ENCODE assay signal across 12 cellular contexts in genomic region chr14:24269910-24270536, GRCh38. TPM values are rescaled to one million over a fixed set of nuclear protein-coding genes. Genes with fewer than 3 reads are reported as not detected.
DNase-seq lines count a peak whose midpoint lies in the region; ATAC-seq, FAIRE-seq and TF ChIP-seq lines count a peak whose summit lies in the region.
"Had no signal": no experiment of that assay in that cellular context is flagged by ENCODE, and none has a peak within 500 bp of the region (broad histone marks: within the 10 kb centered on the region; RNA-seq: fewer than 3 reads in every experiment).

No MANE protein-coding gene starts in this region.

- H3K27ac Mint-ChIP-seq in activated CD8-positive, alpha-beta T cell treated with anti-CD3 and anti-CD28 coated beads, Interleukin-2, amount 10 ng/mL, durations not matched to agents 7 days and 5 days, result peak overlapping the region; percentile 91
- no peak overlapping the region for H3K27ac Mint-ChIP-seq in memory B cell

- peak overlapping the region; percentile 90 for H3K4me3 Mint-ChIP-seq in activated CD8-positive, alpha-beta T cell treated with anti-CD3 and anti-CD28 coated beads, Interleukin-2, amount 10 ng/mL, durations not matched to agents 7 days and 5 days
- H3K4me3 Mint-ChIP-seq in memory B cell, result peak overlapping the region; percentile 90

- WGBS in A549 (ENCODE audit: missing lambda C conversion rate), result 93% methylated on average over 14 of the region's 14 CpGs

- no peak overlapping the region for H3K4me3 ChIP-seq in A549
- peak overlapping the region; percentile 89 for H3K4me3 ChIP-seq in GM06990 (replicated peaks; ENCODE audit: low read depth, low read length)

- no peak for TF ChIP-seq RAD21 in A549 (conservative IDR thresholded peaks at IDR 0.05 in 1 of 2, IDR thresholded peaks at IDR 0.05 in 1 of 2)

- POLR2A ChIA-PET in A549 (lab: Yijun Ruan, JAX), result interaction anchor here (0.6 to 1.9 kb wide), 7 partner anchors 10 to 54 kb away, joined by 3 to 14 read pairs (median 5); partner anchors contain the start of genes CIDEB, DHRS1, MDP1 and NOP9
- POLR2A ChIA-PET in activated CD8-positive, alpha-beta T cell treated with anti-CD3 and anti-CD28 coated beads, Interleukin-2, amount 10 ng/mL, durations not matched to agents 7 days and 5 days (lab: Charles Lee), result interaction anchor here (0.7 to 5.0 kb wide), 9 partner anchors 13 to 160 kb away, joined by 3 to 48 read pairs (median 13); partner anchors contain the start of genes CBLN3, CHMP4A, DHRS1 and KHNYN

- DNase-seq in A549 (ENCODE audit: low read depth in 1 of 2, low spot score in 1 of 2), result no peak
- DNase-seq in GM06990 (ENCODE audit: extremely low read depth, insufficient read length), result no peak
- DNase-seq in activated CD8-positive, alpha-beta T cell treated with anti-CD3 and anti-CD28 coated beads, Interleukin-2, amount 10 ng/mL, durations not matched to agents 7 days and 5 days, result no peak
- no peak for DNase-seq in memory B cell (ENCODE audit: low spot score in 2 of 2)
- DNase-seq in G401 (ENCODE audit: low spot score), result no peak
- DNase-seq in DMS53 treated with DMSO at 0.1 percent for 48 hours (lab: John Stamatoyannopoulos, UW; ENCODE audit: unreplicated experiment), result no peak
- DNase-seq in medulla oblongata (ENCODE audit: extremely low spot score), result no peak
- DNase-seq: NCI-H1436 treated with DMSO at 0.1 percent for 48 hours; NCI-H748 treated with DMSO at 0.1 percent for 48 hours; stimulated activated CD4-positive, alpha-beta T cell treated with anti-CD3 and anti-CD28 coated beads, Interleukin-2, amount 100 ng/mL, for 24 hours had no signal

- H3K4me2 ChIP-seq in A549, result peak overlapping the region; percentile 85; the same call in 2 of the 3 replicates

- no peak overlapping the region for H3K27ac ChIP-seq in A549

- FAIRE-seq in A549 (lab: Jason Lieb, UNC), result no peak
- FAIRE-seq: colon had no signal

- H3K36me3 Mint-ChIP-seq in activated CD8-positive, alpha-beta T cell treated with anti-CD3 and anti-CD28 coated beads, Interleukin-2, amount 10 ng/mL, durations not matched to agents 7 days and 5 days (ENCODE audit: low read depth), result peaks cover 21% of the 10 kb centered on the region
- H3K36me3 Mint-ChIP-seq in memory B cell, result peaks cover 18% of the 10 kb centered on the region

- H3K36me3 ChIP-seq in GM06990 (ENCODE audit: control insufficient read depth, insufficient read depth, low read length), result peaks cover 25% of the 10 kb centered on the region

- no peaks in the 10 kb centered on the region for H3K9me3 ChIP-seq in A549

- in situ Hi-C loops in G401 (cut with HindIII; ENCODE audit: low sequenced_read_pairs), result no loop called here

- H3K4me1 ChIP-seq in A549, result 0 out of 3 replicates have a peak, but pooled peaks cover 5% of the 10 kb centered on the region

- no peaks in the 10 kb centered on the region for H3K27me3 ChIP-seq in GM06990 (replicated peaks; ENCODE audit: control insufficient read depth, insufficient read depth, low read length)

- H3K27me3 Mint-ChIP-seq in activated CD8-positive, alpha-beta T cell treated with anti-CD3 and anti-CD28 coated beads, Interleukin-2, amount 10 ng/mL, durations not matched to agents 7 days and 5 days (ENCODE audit: low read depth), result no peaks in the 10 kb centered on the region
- no peaks in the 10 kb centered on the region for H3K27me3 Mint-ChIP-seq in memory B cell

- no peak for ATAC-seq in A549
- ATAC-seq in activated CD8-positive, alpha-beta T cell treated with anti-CD3 and anti-CD28 coated beads, Interleukin-2, amount 10 ng/mL, durations not matched to agents 7 days and 5 days, result no peak
- no peak for ATAC-seq in memory B cell (ENCODE audit: low read depth)
- ATAC-seq in GM21723 (IDR thresholded peaks at IDR 0.05; ENCODE audit: unreplicated experiment), result no peak

- H3K9me3 Mint-ChIP-seq in activated CD8-positive, alpha-beta T cell treated with anti-CD3 and anti-CD28 coated beads, Interleukin-2, amount 10 ng/mL, durations not matched to agents 7 days and 5 days (ENCODE audit: insufficient read depth), result no peaks in the 10 kb centered on the region
- H3K9me3 Mint-ChIP-seq in memory B cell, result no peaks in the 10 kb centered on the region

- no peak for TF ChIP-seq EP300 in A549 (IDR thresholded peaks at IDR 0.05)

- H3K4me1 Mint-ChIP-seq in activated CD8-positive, alpha-beta T cell treated with anti-CD3 and anti-CD28 coated beads, Interleukin-2, amount 10 ng/mL, durations not matched to agents 7 days and 5 days (ENCODE audit: low read depth), result peaks cover 46% of the 10 kb centered on the region
- H3K4me1 Mint-ChIP-seq in memory B cell, result peaks cover 31% of the 10 kb centered on the region

- no peak for TF ChIP-seq CTCF in A549 (IDR thresholded peaks at IDR 0.05)
- TF ChIP-seq CTCF in GM06990 (IDR thresholded peaks at IDR 0.05; ENCODE audit: insufficient read depth, low read length, poor library complexity, severe bottlenecking), result no peak

- TF ChIP-seq POLR2A in A549 (IDR thresholded peaks at IDR 0.05; ENCODE audit: low read length), result no peak

- CTCF ChIA-PET in A549 (lab: Yijun Ruan, JAX), result interaction anchor here (0.6 to 34.0 kb wide), 10 partner anchors 13 to 166 kb away, joined by 3 to 469 read pairs (median 5); partner anchors contain the start of genes CIDEB, DHRS1, IRF9 and LTB4R
- CTCF ChIA-PET in activated CD8-positive, alpha-beta T cell treated with anti-CD3 and anti-CD28 coated beads, Interleukin-2, amount 10 ng/mL, durations not matched to agents 7 days and 5 days (lab: Charles Lee), result interaction anchor here (1.3 to 8.7 kb wide), 9 partner anchors 8 to 156 kb away, joined by 4 to 98 read pairs (median 24); partner anchors contain the start of genes CIDEB, DCAF11, DHRS1 and NOP9

TF ChIP-seq in A549, 52 proteins besides CTCF, POLR2A, EP300 and RAD21 (continues in another document):
- TF ChIP-seq CHD2 (IDR thresholded peaks at IDR 0.05; ENCODE audit: low read length, partially characterized antibody) (no peak), SMC3 (IDR thresholded peaks at IDR 0.05) (no peak), ZC3H11A (IDR thresholded peaks at IDR 0.05) (no peak), CBX8 (IDR thresholded peaks at IDR 0.05) (no peak), HDAC2 (IDR thresholded peaks at IDR 0.05) (no peak), RFX5 (IDR thresholded peaks at IDR 0.05) (no peak), MYC (IDR thresholded peaks at IDR 0.05; ENCODE audit: borderline replicate concordance, low read length) (no peak), RNF2 (IDR thresholded peaks at IDR 0.05; ENCODE audit: borderline replicate concordance, low read depth) (no peak), FOSB (CRISPR knock-in tag; IDR thresholded peaks at IDR 0.05) (no peak), MAZ (IDR thresholded peaks at IDR 0.05; ENCODE audit: borderline replicate concordance, low read depth, low read length) (no peak)

RNA-seq across cellular contexts. Expression of gene RABGGTA, which starts 1.4 kb away (rescaled TPM):
- polyA plus RNA-seq in A549 (2011; rRNA removed) (18.6 and 22.4 TPM in 2 replicates), A549 (2017; fragmentation: RNase III; extraction: RNeasy Plus Mini Kit Qiagen cat#74134 plus additional on column Dnase treatment) (17.2 to 23.1 TPM (median 21.9 TPM) in 3 replicates)
- 40.9 and 43.2 TPM in 2 replicates for polyA plus RNA-seq in A549 (2012; cell fraction: cytosol; rRNA removed)
- 157 and 208 TPM in 2 replicates for polyA plus RNA-seq in A549 (2012; cell fraction: nucleus; rRNA removed)
- 41.9 and 52.1 TPM in 2 replicates for polyA minus RNA-seq in A549 (2011; rRNA and poly(A)+ RNA removed)
- 10 to 100 TPM; 47.7 to 51.8 TPM for total RNA-seq in activated CD8-positive, alpha-beta T cell treated with anti-CD3 and anti-CD28 coated beads, Interleukin-2, amount 10 ng/mL, durations not matched to agents 7 days and 5 days
- total RNA-seq in G401 (2014; rRNA removed; shearing (Covaris generic)), result 19.0 and 23.6 TPM in 2 replicates

RNA-seq across cellular contexts. Expression of gene TGM1, which starts 7.0 kb away (rescaled TPM):
- polyA plus RNA-seq in A549 (2011; rRNA removed) (0.61 and 1.7 TPM in 2 replicates), A549 (2017; fragmentation: RNase III; extraction: RNeasy Plus Mini Kit Qiagen cat#74134 plus additional on column Dnase treatment) (1.3 to 1.8 TPM (median 1.4 TPM) in 3 replicates)
- 1.7 and 2.3 TPM in 2 replicates for polyA plus RNA-seq in A549 (2012; cell fraction: cytosol; rRNA removed)
- polyA plus RNA-seq in A549 (2012; cell fraction: nucleus; rRNA removed), result 11.3 and 14.8 TPM in 2 replicates
- polyA minus RNA-seq in A549 (2011; rRNA and poly(A)+ RNA removed), result 1.6 and 3.3 TPM in 2 replicates
- total RNA-seq in activated CD8-positive, alpha-beta T cell treated with anti-CD3 and anti-CD28 coated beads, Interleukin-2, amount 10 ng/mL, durations not matched to agents 7 days and 5 days, result 1 to 10 TPM; 2.7 to 3.1 TPM
- total RNA-seq in G401 (2014; rRNA removed; shearing (Covaris generic)), result 0.10 TPM in 1 of 2 replicates, not detected in the other

RNA-seq across cellular contexts. Expression of gene TINF2, which starts 27.6 kb away (rescaled TPM):
- polyA plus RNA-seq in A549 (2011; rRNA removed) (51.3 and 73.0 TPM in 2 replicates), A549 (2017; fragmentation: RNase III; extraction: RNeasy Plus Mini Kit Qiagen cat#74134 plus additional on column Dnase treatment) (33.1 to 44.5 TPM (median 38.5 TPM) in 3 replicates)
- 25.1 and 30.3 TPM in 2 replicates for polyA plus RNA-seq in A549 (2012; cell fraction: cytosol; rRNA removed)
- polyA plus RNA-seq in A549 (2012; cell fraction: nucleus; rRNA removed), result 27.8 and 37.0 TPM in 2 replicates
- 53.5 and 60.4 TPM in 2 replicates for polyA minus RNA-seq in A549 (2011; rRNA and poly(A)+ RNA removed)
- 100 to 1,000 TPM; 128 to 131 TPM for total RNA-seq in activated CD8-positive, alpha-beta T cell treated with anti-CD3 and anti-CD28 coated beads, Interleukin-2, amount 10 ng/mL, durations not matched to agents 7 days and 5 days
- total RNA-seq in G401 (2014; rRNA removed; shearing (Covaris generic)), result 38.1 and 63.0 TPM in 2 replicates

RNA-seq across cellular contexts. Expression of gene DHRS1, which starts 29.6 kb away (rescaled TPM):
- polyA plus RNA-seq in A549 (2011; rRNA removed) (17.4 and 17.9 TPM in 2 replicates), A549 (2017; fragmentation: RNase III; extraction: RNeasy Plus Mini Kit Qiagen cat#74134 plus additional on column Dnase treatment) (13.8 to 15.2 TPM (median 15.1 TPM) in 3 replicates)
- 19.2 and 19.4 TPM in 2 replicates for polyA plus RNA-seq in A549 (2012; cell fraction: cytosol; rRNA removed)
- polyA plus RNA-seq in A549 (2012; cell fraction: nucleus; rRNA removed), result 49.2 and 72.1 TPM in 2 replicates
- polyA minus RNA-seq in A549 (2011; rRNA and poly(A)+ RNA removed), result 14.9 and 17.5 TPM in 2 replicates
- total RNA-seq in activated CD8-positive, alpha-beta T cell treated with anti-CD3 and anti-CD28 coated beads, Interleukin-2, amount 10 ng/mL, durations not matched to agents 7 days and 5 days, result 10 to 100 TPM; 28.6 to 33.9 TPM
- total RNA-seq in G401 (2014; rRNA removed; shearing (Covaris generic)), result 3.8 and 11.4 TPM in 2 replicates

RNA-seq across cellular contexts. Expression of gene NOP9, which starts 29.6 kb away (rescaled TPM):
- polyA plus RNA-seq in A549 (2011; rRNA removed), result 16.5 and 23.6 TPM in 2 replicates
- 9.3 and 11.6 TPM in 2 replicates for polyA plus RNA-seq in A549 (2012; cell fraction: cytosol; rRNA removed)
- 52.4 and 55.3 TPM in 2 replicates for polyA plus RNA-seq in A549 (2012; cell fraction: nucleus; rRNA removed)
- 23.0 to 24.5 TPM (median 24.2 TPM) in 3 replicates for polyA plus RNA-seq in A549 (2017; fragmentation: RNase III; extraction: RNeasy Plus Mini Kit Qiagen cat#74134 plus additional on column Dnase treatment)
- 45.7 and 46.9 TPM in 2 replicates for polyA minus RNA-seq in A549 (2011; rRNA and poly(A)+ RNA removed)
- 10 to 100 TPM; 35.2 to 36.7 TPM for total RNA-seq in activated CD8-positive, alpha-beta T cell treated with anti-CD3 and anti-CD28 coated beads, Interleukin-2, amount 10 ng/mL, durations not matched to agents 7 days and 5 days
- 28.7 and 28.9 TPM in 2 replicates for total RNA-seq in G401 (2014; rRNA removed; shearing (Covaris generic))
